In the genomic region with DNA sequence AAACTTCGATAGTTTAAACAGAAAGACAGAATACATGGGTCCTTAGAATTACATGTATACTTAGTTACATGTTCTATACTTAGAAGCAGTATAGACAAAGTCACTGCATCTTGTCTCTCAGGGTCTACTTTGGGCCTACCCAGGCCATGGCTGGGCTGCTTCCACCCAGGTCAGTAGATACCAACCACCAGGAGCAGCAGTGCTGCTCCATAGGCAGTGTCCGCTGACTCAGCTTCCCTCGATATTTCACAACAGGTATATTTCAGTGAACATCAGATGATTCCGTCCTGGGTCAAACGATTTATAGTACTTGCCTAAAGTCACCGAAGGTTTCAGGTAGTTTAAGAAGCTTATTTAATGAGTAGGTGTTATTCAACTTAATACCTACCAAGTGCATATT, we compare ENCODE assay signal across 1 cellular context.
A peak's percentile ranks its signal among the peaks of the same experiment; 100 is the strongest.
TF ChIP-seq lines count a peak whose summit lies in the region.

No MANE protein-coding gene starts in this region.

TF ChIP-seq in K562, 482 proteins besides CTCF, POLR2A, EP300 and RAD21:
- peak; percentile 33; the same call in 1 of the 2 replicates for TF ChIP-seq MAFK (IDR thresholded peaks at IDR 0.05; ENCODE audit: low read length)
- TF ChIP-seq TRIM24 (IDR thresholded peaks at IDR 0.05) = no peak
- no peak for TF ChIP-seq HOXB6 (CRISPR knock-in tag; IDR thresholded peaks at IDR 0.05; ENCODE audit: borderline replicate concordance)
- peak; percentile 51 for TF ChIP-seq ZNF316 (IDR thresholded peaks at IDR 0.05)
- no peak for TF ChIP-seq TAL1 (IDR thresholded peaks at IDR 0.05)
- no peak for TF ChIP-seq ATF7 (IDR thresholded peaks at IDR 0.05)
- TF ChIP-seq, protein P1, sequence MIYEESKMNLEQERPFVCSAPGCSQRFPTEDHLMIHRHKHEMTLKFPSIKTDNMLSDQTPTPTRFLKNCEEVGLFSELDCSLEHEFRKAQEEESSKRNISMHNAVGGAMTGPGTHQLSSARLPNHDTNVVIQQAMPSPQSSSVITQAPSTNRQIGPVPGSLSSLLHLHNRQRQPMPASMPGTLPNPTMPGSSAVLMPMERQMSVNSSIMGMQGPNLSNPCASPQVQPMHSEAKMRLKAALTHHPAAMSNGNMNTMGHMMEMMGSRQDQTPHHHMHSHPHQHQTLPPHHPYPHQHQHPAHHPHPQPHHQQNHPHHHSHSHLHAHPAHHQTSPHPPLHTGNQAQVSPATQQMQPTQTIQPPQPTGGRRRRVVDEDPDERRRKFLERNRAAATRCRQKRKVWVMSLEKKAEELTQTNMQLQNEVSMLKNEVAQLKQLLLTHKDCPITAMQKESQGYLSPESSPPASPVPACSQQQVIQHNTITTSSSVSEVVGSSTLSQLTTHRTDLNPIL (CRISPR knock-in tag; IDR thresholded peaks at IDR 0.05) = no peak
